8 cellular contexts compared by ENCODE assay signal in genomic region chr4:10311939-10312338, GRCh38.
"Had no signal": no experiment of that assay in that cellular context is flagged by ENCODE, and none has a peak within 500 bp of the region (broad histone marks: within the 10 kb centered on the region; RNA-seq: fewer than 3 reads in every experiment).

No MANE protein-coding gene starts in this region.

- H3K9me3 ChIP-seq: HAP-1 had no signal

- H3K4me3 Mint-ChIP-seq: HFFc6 had no signal

- H3K4me3 ChIP-seq: GM23248, HAP-1 had no signal

- H3K36me3 Mint-ChIP-seq: IgD-negative memory B cell had no signal

- H3K27ac Mint-ChIP-seq: HFFc6, IgD-negative memory B cell had no signal

- H3K9ac ChIP-seq: GM23248 had no signal

- H3K4me1 Mint-ChIP-seq: IgD-negative memory B cell had no signal

- H2AFZ ChIP-seq: GM23248 had no signal

- H3K4me1 ChIP-seq: HAP-1 had no signal

- H3K36me3 ChIP-seq: HAP-1 had no signal

- DNase-seq: GM23248, GOT3, H7, HFFc6, KG1 had no signal

- H3K9me3 Mint-ChIP-seq: HFFc6, IgD-negative memory B cell had no signal

- H3K27ac ChIP-seq: GM23248, HL-60 had no signal
